1 cellular context compared by ENCODE assay signal in genomic region chr13:23609414-23610186, GRCh38.
TF ChIP-seq lines count a peak whose summit lies in the region.

No MANE protein-coding gene starts in this region.

TF ChIP-seq in HEK293, 187 proteins besides CTCF, POLR2A, EP300 and RAD21 (continued from another document and continues in another):
- TF ChIP-seq, protein P1, sequence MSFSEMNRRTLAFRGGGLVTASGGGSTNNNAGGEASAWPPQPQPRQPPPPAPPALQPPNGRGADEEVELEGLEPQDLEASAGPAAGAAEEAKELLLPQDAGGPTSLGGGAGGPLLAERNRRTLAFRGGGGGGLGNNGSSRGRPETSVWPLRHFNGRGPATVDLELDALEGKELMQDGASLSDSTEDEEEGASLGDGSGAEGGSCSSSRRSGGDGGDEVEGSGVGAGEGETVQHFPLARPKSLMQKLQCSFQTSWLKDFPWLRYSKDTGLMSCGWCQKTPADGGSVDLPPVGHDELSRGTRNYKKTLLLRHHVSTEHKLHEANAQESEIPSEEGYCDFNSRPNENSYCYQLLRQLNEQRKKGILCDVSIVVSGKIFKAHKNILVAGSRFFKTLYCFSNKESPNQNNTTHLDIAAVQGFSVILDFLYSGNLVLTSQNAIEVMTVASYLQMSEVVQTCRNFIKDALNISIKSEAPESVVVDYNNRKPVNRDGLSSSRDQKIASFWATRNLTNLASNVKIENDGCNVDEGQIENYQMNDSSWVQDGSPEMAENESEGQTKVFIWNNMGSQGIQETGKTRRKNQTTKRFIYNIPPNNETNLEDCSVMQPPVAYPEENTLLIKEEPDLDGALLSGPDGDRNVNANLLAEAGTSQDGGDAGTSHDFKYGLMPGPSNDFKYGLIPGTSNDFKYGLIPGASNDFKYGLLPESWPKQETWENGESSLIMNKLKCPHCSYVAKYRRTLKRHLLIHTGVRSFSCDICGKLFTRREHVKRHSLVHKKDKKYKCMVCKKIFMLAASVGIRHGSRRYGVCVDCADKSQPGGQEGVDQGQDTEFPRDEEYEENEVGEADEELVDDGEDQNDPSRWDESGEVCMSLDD (tag by site-specific recombination; IDR thresholded peaks at IDR 0.05), result no peak
- TF ChIP-seq ZNF449 (tag by site-specific recombination; IDR thresholded peaks at IDR 0.05), result no peak
- no peak for TF ChIP-seq ZNF37A (tag by site-specific recombination; IDR thresholded peaks at IDR 0.05)
- TF ChIP-seq MEIS1 (CRISPR knock-in tag; IDR thresholded peaks at IDR 0.05; ENCODE audit: borderline replicate concordance), result no peak
- no peak for TF ChIP-seq ZNF792 (tag by site-specific recombination; IDR thresholded peaks at IDR 0.05)
- no peak for TF ChIP-seq INSM2 (tag by site-specific recombination; IDR thresholded peaks at IDR 0.05)
- no peak for TF ChIP-seq ZFP3 (tag by site-specific recombination; IDR thresholded peaks at IDR 0.05; ENCODE audit: low read depth)
- peak; percentile 75; the same call in 1 of the 2 replicates for TF ChIP-seq ZBTB20 (tag by site-specific recombination; IDR thresholded peaks at IDR 0.05)
- 0 out of 2 replicates have a peak, but pooled peaks have one; percentile 30 for TF ChIP-seq ZNF664 (tag by site-specific recombination; IDR thresholded peaks at IDR 0.05)
- TF ChIP-seq ZNF324 (tag by site-specific recombination; IDR thresholded peaks at IDR 0.05), result no peak
- no peak for TF ChIP-seq ELK4 (IDR thresholded peaks at IDR 0.05; ENCODE audit: borderline replicate concordance, low read depth, low read length)
- no peak for TF ChIP-seq ZNF350 (tag by site-specific recombination; IDR thresholded peaks at IDR 0.05)
- no peak for TF ChIP-seq ZNF146 (tag by site-specific recombination; IDR thresholded peaks at IDR 0.05)
- TF ChIP-seq BCL11B (tag by site-specific recombination; IDR thresholded peaks at IDR 0.05; ENCODE audit: low read depth), result no peak
- TF ChIP-seq, protein P2, sequence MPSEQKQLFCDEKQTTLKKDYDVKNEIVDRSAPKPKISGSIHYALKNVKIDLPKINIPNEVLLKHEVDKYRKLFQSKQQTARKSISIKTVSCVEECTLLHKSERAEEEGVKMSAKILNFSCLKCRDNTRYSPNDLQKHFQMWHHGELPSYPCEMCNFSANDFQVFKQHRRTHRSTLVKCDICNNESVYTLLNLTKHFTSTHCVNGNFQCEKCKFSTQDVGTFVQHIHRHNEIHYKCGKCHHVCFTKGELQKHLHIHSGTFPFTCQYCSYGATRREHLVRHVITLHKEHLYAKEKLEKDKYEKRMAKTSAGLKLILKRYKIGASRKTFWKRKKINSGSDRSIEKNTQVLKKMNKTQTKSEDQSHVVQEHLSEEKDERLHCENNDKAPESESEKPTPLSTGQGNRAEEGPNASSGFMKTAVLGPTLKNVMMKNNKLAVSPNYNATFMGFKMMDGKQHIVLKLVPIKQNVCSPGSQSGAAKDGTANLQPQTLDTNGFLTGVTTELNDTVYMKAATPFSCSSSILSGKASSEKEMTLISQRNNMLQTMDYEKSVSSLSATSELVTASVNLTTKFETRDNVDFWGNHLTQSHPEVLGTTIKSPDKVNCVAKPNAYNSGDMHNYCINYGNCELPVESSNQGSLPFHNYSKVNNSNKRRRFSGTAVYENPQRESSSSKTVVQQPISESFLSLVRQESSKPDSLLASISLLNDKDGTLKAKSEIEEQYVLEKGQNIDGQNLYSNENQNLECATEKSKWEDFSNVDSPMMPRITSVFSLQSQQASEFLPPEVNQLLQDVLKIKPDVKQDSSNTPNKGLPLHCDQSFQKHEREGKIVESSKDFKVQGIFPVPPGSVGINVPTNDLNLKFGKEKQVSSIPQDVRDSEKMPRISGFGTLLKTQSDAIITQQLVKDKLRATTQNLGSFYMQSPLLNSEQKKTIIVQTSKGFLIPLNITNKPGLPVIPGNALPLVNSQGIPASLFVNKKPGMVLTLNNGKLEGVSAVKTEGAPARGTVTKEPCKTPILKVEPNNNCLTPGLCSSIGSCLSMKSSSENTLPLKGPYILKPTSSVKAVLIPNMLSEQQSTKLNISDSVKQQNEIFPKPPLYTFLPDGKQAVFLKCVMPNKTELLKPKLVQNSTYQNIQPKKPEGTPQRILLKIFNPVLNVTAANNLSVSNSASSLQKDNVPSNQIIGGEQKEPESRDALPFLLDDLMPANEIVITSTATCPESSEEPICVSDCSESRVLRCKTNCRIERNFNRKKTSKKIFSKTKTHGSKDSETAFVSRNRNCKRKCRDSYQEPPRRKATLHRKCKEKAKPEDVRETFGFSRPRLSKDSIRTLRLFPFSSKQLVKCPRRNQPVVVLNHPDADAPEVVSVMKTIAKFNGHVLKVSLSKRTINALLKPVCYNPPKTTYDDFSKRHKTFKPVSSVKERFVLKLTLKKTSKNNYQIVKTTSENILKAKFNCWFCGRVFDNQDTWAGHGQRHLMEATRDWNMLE (tag by site-specific recombination; conservative IDR thresholded peaks at IDR 0.05; ENCODE audit: low read depth), result no peak
- TF ChIP-seq SP7 (tag by site-specific recombination; IDR thresholded peaks at IDR 0.05), result peak; percentile 32; the same call in 1 of the 2 replicates
- no peak for TF ChIP-seq ZNF544 (tag by site-specific recombination; IDR thresholded peaks at IDR 0.05)
- no peak for TF ChIP-seq BCL6B (tag by site-specific recombination; IDR thresholded peaks at IDR 0.05)
- TF ChIP-seq ZNF707 (tag by site-specific recombination; IDR thresholded peaks at IDR 0.05), result no peak
- TF ChIP-seq KLF16 (tag by site-specific recombination; IDR thresholded peaks at IDR 0.05), result no peak
- no peak for TF ChIP-seq ZNF292 (tag by site-specific recombination; IDR thresholded peaks at IDR 0.05; ENCODE audit: borderline replicate concordance, low read depth)
- no peak for TF ChIP-seq ZNF510 (tag by site-specific recombination; IDR thresholded peaks at IDR 0.05; ENCODE audit: insufficient replicate concordance)
- TF ChIP-seq, protein P3, sequence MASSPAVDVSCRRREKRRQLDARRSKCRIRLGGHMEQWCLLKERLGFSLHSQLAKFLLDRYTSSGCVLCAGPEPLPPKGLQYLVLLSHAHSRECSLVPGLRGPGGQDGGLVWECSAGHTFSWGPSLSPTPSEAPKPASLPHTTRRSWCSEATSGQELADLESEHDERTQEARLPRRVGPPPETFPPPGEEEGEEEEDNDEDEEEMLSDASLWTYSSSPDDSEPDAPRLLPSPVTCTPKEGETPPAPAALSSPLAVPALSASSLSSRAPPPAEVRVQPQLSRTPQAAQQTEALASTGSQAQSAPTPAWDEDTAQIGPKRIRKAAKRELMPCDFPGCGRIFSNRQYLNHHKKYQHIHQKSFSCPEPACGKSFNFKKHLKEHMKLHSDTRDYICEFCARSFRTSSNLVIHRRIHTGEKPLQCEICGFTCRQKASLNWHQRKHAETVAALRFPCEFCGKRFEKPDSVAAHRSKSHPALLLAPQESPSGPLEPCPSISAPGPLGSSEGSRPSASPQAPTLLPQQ (tag by site-specific recombination; IDR thresholded peaks at IDR 0.05), result no peak
- TF ChIP-seq, protein P4, sequence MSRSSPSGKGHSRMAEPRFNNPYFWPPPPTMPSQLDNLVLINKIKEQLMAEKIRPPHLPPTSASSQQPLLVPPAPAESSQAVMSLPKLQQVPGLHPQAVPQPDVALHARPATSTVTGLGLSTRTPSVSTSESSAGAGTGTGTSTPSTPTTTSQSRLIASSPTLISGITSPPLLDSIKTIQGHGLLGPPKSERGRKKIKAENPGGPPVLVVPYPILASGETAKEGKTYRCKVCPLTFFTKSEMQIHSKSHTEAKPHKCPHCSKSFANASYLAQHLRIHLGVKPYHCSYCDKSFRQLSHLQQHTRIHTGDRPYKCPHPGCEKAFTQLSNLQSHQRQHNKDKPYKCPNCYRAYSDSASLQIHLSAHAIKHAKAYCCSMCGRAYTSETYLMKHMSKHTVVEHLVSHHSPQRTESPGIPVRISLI (tag by site-specific recombination; IDR thresholded peaks at IDR 0.05), result 0 out of 2 replicates have a peak, but pooled peaks have one; percentile 61
- no peak for TF ChIP-seq ZNF747 (tag by site-specific recombination; IDR thresholded peaks at IDR 0.05)
- TF ChIP-seq ZBTB17 (tag by site-specific recombination; IDR thresholded peaks at IDR 0.05), result no peak
- no peak for TF ChIP-seq ZSCAN23 (tag by site-specific recombination; IDR thresholded peaks at IDR 0.05)
- TF ChIP-seq GLIS2 (tag by site-specific recombination; IDR thresholded peaks at IDR 0.05), result no peak
- TF ChIP-seq ZBTB7A (tag by site-specific recombination; IDR thresholded peaks at IDR 0.05; ENCODE audit: low read depth), result no peak
- TF ChIP-seq ZNF670 (tag by site-specific recombination; IDR thresholded peaks at IDR 0.05; ENCODE audit: low read depth), result no peak
- no peak for TF ChIP-seq HOXA7 (CRISPR knock-in tag; IDR thresholded peaks at IDR 0.05; ENCODE audit: borderline replicate concordance)
- TF ChIP-seq, protein P5, sequence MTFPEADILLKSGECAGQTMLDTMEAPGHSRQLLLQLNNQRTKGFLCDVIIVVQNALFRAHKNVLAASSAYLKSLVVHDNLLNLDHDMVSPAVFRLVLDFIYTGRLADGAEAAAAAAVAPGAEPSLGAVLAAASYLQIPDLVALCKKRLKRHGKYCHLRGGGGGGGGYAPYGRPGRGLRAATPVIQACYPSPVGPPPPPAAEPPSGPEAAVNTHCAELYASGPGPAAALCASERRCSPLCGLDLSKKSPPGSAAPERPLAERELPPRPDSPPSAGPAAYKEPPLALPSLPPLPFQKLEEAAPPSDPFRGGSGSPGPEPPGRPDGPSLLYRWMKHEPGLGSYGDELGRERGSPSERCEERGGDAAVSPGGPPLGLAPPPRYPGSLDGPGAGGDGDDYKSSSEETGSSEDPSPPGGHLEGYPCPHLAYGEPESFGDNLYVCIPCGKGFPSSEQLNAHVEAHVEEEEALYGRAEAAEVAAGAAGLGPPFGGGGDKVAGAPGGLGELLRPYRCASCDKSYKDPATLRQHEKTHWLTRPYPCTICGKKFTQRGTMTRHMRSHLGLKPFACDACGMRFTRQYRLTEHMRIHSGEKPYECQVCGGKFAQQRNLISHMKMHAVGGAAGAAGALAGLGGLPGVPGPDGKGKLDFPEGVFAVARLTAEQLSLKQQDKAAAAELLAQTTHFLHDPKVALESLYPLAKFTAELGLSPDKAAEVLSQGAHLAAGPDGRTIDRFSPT (tag by site-specific recombination; IDR thresholded peaks at IDR 0.05), result no peak
- TF ChIP-seq ZNF629 (tag by site-specific recombination; IDR thresholded peaks at IDR 0.05), result no peak
- TF ChIP-seq ATF2 (tag by site-specific recombination; IDR thresholded peaks at IDR 0.05; ENCODE audit: low read depth), result no peak
- TF ChIP-seq SP2 (tag by site-specific recombination; IDR thresholded peaks at IDR 0.05), result no peak
- TF ChIP-seq PRDM1 (tag by site-specific recombination; IDR thresholded peaks at IDR 0.05), result no peak
- no peak for TF ChIP-seq ZNF776 (tag by site-specific recombination; IDR thresholded peaks at IDR 0.05; ENCODE audit: borderline replicate concordance)
- no peak for TF ChIP-seq ZNF138 (tag by site-specific recombination; IDR thresholded peaks at IDR 0.05; ENCODE audit: borderline replicate concordance)
- TF ChIP-seq GLIS1 (tag by site-specific recombination; IDR thresholded peaks at IDR 0.05), result no peak
- TF ChIP-seq ZNF202 (tag by site-specific recombination; IDR thresholded peaks at IDR 0.05; ENCODE audit: borderline replicate concordance), result no peak
- no peak for TF ChIP-seq ZNF791 (tag by site-specific recombination; IDR thresholded peaks at IDR 0.05)
